Comparison of ENCODE assay signal across 8 cellular contexts in genomic region chr7:123535517-123535916, GRCh38. TPM values are rescaled to one million over a fixed set of nuclear protein-coding genes. Genes with fewer than 3 reads are reported as not detected.
DNase-seq lines count a peak whose midpoint lies in the region; ATAC-seq and TF ChIP-seq lines count a peak whose summit lies in the region.

No MANE protein-coding gene starts in this region.

- no peak overlapping the region for H3K27ac ChIP-seq in SJSA1
- peak overlapping the region; percentile 89 to 93 (median 92) for H3K27ac ChIP-seq in gastrocnemius medialis

- in situ Hi-C loops in gastrocnemius medialis (cut with MboI; ENCODE audit: low sequenced_read_pairs in 4 of 4), result loop anchor here in 2 of 4 donors (5.0 to 10.0 kb wide), 2 partner anchors 43 to 209 kb away; partner anchors contain the start of gene WASL (in 1 of the 2)

- H3K27me3 ChIP-seq in SJSA1 (replicated peaks) (no peaks in the 10 kb centered on the region), gastrocnemius medialis (peaks cover 0 to 5% (median 0%) of the 10 kb centered on the region in 3 donors)

- intact Hi-C loops in gastrocnemius medialis (cut with DNase I; ENCODE audit: low total_unique reads), result loop anchor here (1.0 to 2.0 kb wide), 3 partner anchors 22 to 213 kb away; partner anchors contain the start of genes NDUFA5 and WASL

- H3K4me1 ChIP-seq in ES-I3 (ENCODE audit: insufficient read depth, low read length), result peaks cover 4% of the 10 kb centered on the region; the same call in 1 of the 2 replicates
- H3K4me1 ChIP-seq in SJSA1 (replicated peaks), result peaks cover 11% of the 10 kb centered on the region
- H3K4me1 ChIP-seq in gastrocnemius medialis, result peaks cover 9 to 17% of the 10 kb centered on the region in 2 donors

- TF ChIP-seq CTCF in fibroblast of mammary gland (conservative IDR thresholded peaks at IDR 0.05; ENCODE audit: control insufficient read depth, insufficient read depth, low read depth, low read length) (no peak), gastrocnemius medialis (IDR thresholded peaks at IDR 0.05 in 4 of 5, conservative IDR thresholded peaks at IDR 0.05 in 1 of 5) (no peak)

- peak overlapping the region; percentile 37 for H3K9ac ChIP-seq in ES-I3 (ENCODE audit: low read depth, low read length)

- peak overlapping the region; percentile 47 for H3K4me3 ChIP-seq in SJSA1
- H3K4me3 ChIP-seq in fibroblast of mammary gland (ENCODE audit: control insufficient read depth, low read depth, low read length), result peak overlapping the region; percentile 36
- H3K4me3 ChIP-seq in gastrocnemius medialis, result peak overlapping the region; percentile 30 to 76 (median 72)

- ATAC-seq in gastrocnemius medialis, result no peak
- no peak for ATAC-seq in HG03039 (IDR thresholded peaks at IDR 0.05; ENCODE audit: unreplicated experiment)
- ATAC-seq in HG03354 (IDR thresholded peaks at IDR 0.05; ENCODE audit: poor library complexity, severe bottlenecking, unreplicated experiment), result no peak

- H3K9me3 ChIP-seq in ES-I3 (ENCODE audit: control insufficient read depth, insufficient read depth, low read length) (no peaks in the 10 kb centered on the region; the same call in 1 of the 2 replicates), SJSA1 (replicated peaks) (no peaks in the 10 kb centered on the region), gastrocnemius medialis (no peaks in the 10 kb centered on the region)

- DNase-seq in SJSA1 (ENCODE audit: low read depth in 1 of 2, low spot score in 2 of 2) (no peak), fibroblast of mammary gland (ENCODE audit: low read depth) (no peak), gastrocnemius medialis (peak in 1 of 2 donors; percentile 21), hippocampal formation (lab: John Stamatoyannopoulos, UW) (no peak), NCI-H82 treated with DMSO at 0.1 percent for 48 hours (lab: John Stamatoyannopoulos, UW; ENCODE audit: unreplicated experiment) (no peak)

- no peaks in the 10 kb centered on the region for H3K36me3 ChIP-seq in ES-I3 (ENCODE audit: insufficient read depth, low read length)
- 0 out of 2 replicates have a peak, but pooled peaks cover 3% of the 10 kb centered on the region for H3K36me3 ChIP-seq in SJSA1
- H3K36me3 ChIP-seq in gastrocnemius medialis, result no peaks in the 10 kb centered on the region

- no peak for TF ChIP-seq POLR2A in gastrocnemius medialis (IDR thresholded peaks at IDR 0.05)

RNA-seq across cellular contexts. Expression of gene IQUB, which starts 1.1 kb away (rescaled TPM):
- 0.08 TPM in 1 of 2 replicates, not detected in the other for total RNA-seq in SJSA1 (2014; rRNA removed; shearing (Covaris generic))
- under 1 TPM in 3 of 4 donors, not detected in 1; 0.15 to 0.42 (median 0.26) TPM for total RNA-seq in gastrocnemius medialis

RNA-seq across cellular contexts. Expression of gene NDUFA5, which starts 22.1 kb away (rescaled TPM):
- 57.9 and 75.6 TPM in 2 replicates for total RNA-seq in SJSA1 (2014; rRNA removed; shearing (Covaris generic))
- total RNA-seq in gastrocnemius medialis, result 100 to 1,000 TPM in 3 of 4 donors, 10 to 100 TPM in 1; 82.8 to 148 (median 137) TPM
